In the genomic region with DNA sequence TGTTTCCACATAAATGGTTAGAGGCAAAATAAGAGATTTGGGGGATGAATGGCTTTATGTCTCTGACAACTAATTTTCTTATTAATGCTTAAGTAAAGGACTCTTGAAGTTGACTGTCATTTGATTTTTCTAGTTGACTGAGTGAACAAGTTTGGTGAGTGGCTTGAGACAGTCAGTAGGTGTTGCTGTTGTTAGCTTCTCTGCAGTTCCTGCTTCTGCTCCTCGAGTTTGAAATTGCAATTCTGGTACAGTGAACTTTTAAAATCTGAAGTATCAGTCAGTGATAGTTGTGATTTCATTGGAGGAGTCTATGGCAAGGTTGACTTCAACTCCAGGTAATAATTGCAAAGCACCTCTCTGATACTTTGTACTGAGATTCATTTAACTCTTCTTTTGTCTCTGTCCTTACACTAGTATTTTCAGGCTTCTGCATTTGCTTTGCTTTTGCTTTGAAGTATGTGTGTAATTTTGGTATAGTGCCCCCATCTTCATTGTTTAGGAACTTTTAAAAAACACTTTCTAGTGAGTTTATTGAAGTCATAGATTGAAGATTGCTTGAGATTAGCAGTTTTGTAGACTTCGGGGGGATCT, we compare ENCODE assay signal across 8 cellular contexts. TPM values are rescaled to one million over a fixed set of nuclear protein-coding genes. Genes with fewer than 3 reads are reported as not detected.
DNase-seq lines count a peak whose midpoint lies in the region; FAIRE-seq lines count a peak whose summit lies in the region.

No MANE protein-coding gene starts in this region.

- no peak for FAIRE-seq in small intestine (lab: Jason Lieb, UNC)

- H3K27me3 ChIP-seq in small intestine (ENCODE audit: control insufficient read depth in 2 of 2, insufficient read depth in 2 of 2, low read length in 2 of 2), result no peaks in the 10 kb centered on the region

- peak overlapping the region; percentile 92 for H3K4me3 Mint-ChIP-seq in activated T-helper 2 cell treated with anti-CD3 and anti-CD28 coated beads, Interferon-gamma antibody, Interleukin-2, Interleukin-4, amounts not matched to agents 10 μg/mL and 5 μg/mL and 100 μg/mL, durations not matched to agents 14 hours and 24 hours and 36 hours (ENCODE audit: low read depth)

- H3K9me3 Mint-ChIP-seq in activated T-helper 2 cell treated with anti-CD3 and anti-CD28 coated beads, Interferon-gamma antibody, Interleukin-2, Interleukin-4, amounts not matched to agents 10 μg/mL and 5 μg/mL and 100 μg/mL, durations not matched to agents 14 hours and 24 hours and 36 hours, result no peaks in the 10 kb centered on the region

- peaks cover 44% of the 10 kb centered on the region for H3K36me3 Mint-ChIP-seq in activated T-helper 2 cell treated with anti-CD3 and anti-CD28 coated beads, Interferon-gamma antibody, Interleukin-2, Interleukin-4, amounts not matched to agents 10 μg/mL and 5 μg/mL and 100 μg/mL, durations not matched to agents 14 hours and 24 hours and 36 hours (ENCODE audit: low read depth)

- 39 to 41% (median 40%) methylated on average over 2 of the region's 2 CpGs for WGBS in small intestine, 3 donors

- H3K27me3 Mint-ChIP-seq in activated T-helper 2 cell treated with anti-CD3 and anti-CD28 coated beads, Interferon-gamma antibody, Interleukin-2, Interleukin-4, amounts not matched to agents 10 μg/mL and 5 μg/mL and 100 μg/mL, durations not matched to agents 14 hours and 24 hours and 36 hours (ENCODE audit: low read depth), result no peaks in the 10 kb centered on the region

- H3K4me1 Mint-ChIP-seq in activated T-helper 2 cell treated with anti-CD3 and anti-CD28 coated beads, Interferon-gamma antibody, Interleukin-2, Interleukin-4, amounts not matched to agents 10 μg/mL and 5 μg/mL and 100 μg/mL, durations not matched to agents 14 hours and 24 hours and 36 hours (ENCODE audit: low read depth), result peaks cover 52% of the 10 kb centered on the region

- no peak overlapping the region for H3K4me3 ChIP-seq in small intestine (ENCODE audit: low read depth in 1 of 2, low read length in 2 of 2)

- intact Hi-C loops in activated T-helper 2 cell treated with anti-CD3 and anti-CD28 coated beads, Interferon-gamma antibody, Interleukin-2, Interleukin-4, amounts not matched to agents 10 μg/mL and 5 μg/mL and 100 μg/mL, durations not matched to agents 14 hours and 24 hours and 36 hours (cut with micrococcal nuclease), result loop anchor here (2.0 to 10.0 kb wide), 2 partner anchors 430 to 1558 kb away; partner anchors contain the start of gene SRSF5

- DNase-seq in activated CD4-positive, alpha-beta T cell treated with anti-CD3 and anti-CD28 coated beads for 4 hours, result peak; percentile 2 to 15
- no peak for DNase-seq in activated CD4-positive, alpha-beta T cell treated with anti-CD3 and anti-CD28 coated beads, Interleukin-2, amount 50 U/mL, for 1 hour
- DNase-seq in Kasumi-1 (lab: John Stamatoyannopoulos, UW) (peak; percentile 68 to 70), glomerular visceral epithelial cell (ENCODE audit: extremely low spot score) (peak; percentile 40), small intestine (peak; percentile 65), cortex of kidney (lab: John Stamatoyannopoulos, UW) (no peak), COLO668 (lab: John Stamatoyannopoulos, UW; ENCODE audit: unreplicated experiment) (no peak)
- DNase-seq in activated T-helper 2 cell treated with anti-CD3 and anti-CD28 coated beads, Interferon-gamma antibody, Interleukin-2, Interleukin-4, amounts not matched to agents 10 μg/mL and 5 μg/mL and 100 μg/mL, durations not matched to agents 14 hours and 24 hours and 36 hours (ENCODE audit: low spot score), result no peak

- H3K9me3 ChIP-seq in small intestine (ENCODE audit: control insufficient read depth, low read depth), result no peaks in the 10 kb centered on the region

- H3K27ac Mint-ChIP-seq in activated T-helper 2 cell treated with anti-CD3 and anti-CD28 coated beads, Interferon-gamma antibody, Interleukin-2, Interleukin-4, amounts not matched to agents 10 μg/mL and 5 μg/mL and 100 μg/mL, durations not matched to agents 14 hours and 24 hours and 36 hours, result peak overlapping the region; percentile 58

- H3K27ac ChIP-seq in small intestine (ENCODE audit: low read depth in 1 of 2, low read length in 1 of 2), result no peak overlapping the region

- H3K4me1 ChIP-seq in small intestine (ENCODE audit: control insufficient read depth in 2 of 2, insufficient read depth in 1 of 2, low read depth in 1 of 2, low read length in 1 of 2), result peaks cover 4 to 6% of the 10 kb centered on the region in 2 donors

- no peaks in the 10 kb centered on the region for H3K36me3 ChIP-seq in small intestine (ENCODE audit: control insufficient read depth in 2 of 2, insufficient read depth in 2 of 2, low read length in 2 of 2)

RNA-seq across cellular contexts. Expression of gene SIPA1L1, which starts 2.5 kb away (rescaled TPM):
- 132 TPM in 2 replicates for total RNA-seq in activated T-helper 2 cell treated with anti-CD3 and anti-CD28 coated beads, Interferon-gamma antibody, Interleukin-2, Interleukin-4, amounts not matched to agents 10 μg/mL and 5 μg/mL and 100 μg/mL, durations not matched to agents 14 hours and 24 hours and 36 hours
- 10 to 100 TPM; 23.3 to 50.1 (median 29.2) TPM for polyA plus RNA-seq in small intestine

Comparison
In these comparisons a context has a peak if more than half of its experiments do, and no peak if none do; other contexts are left out.
1. DNase-seq: peak in activated CD4-positive, alpha-beta T cell treated with anti-CD3 and anti-CD28 coated beads for 4 hours (2 of 2), Kasumi-1 (2 of 2), glomerular visceral epithelial cell (single experiment) and small intestine (single experiment); none in activated CD4-positive, alpha-beta T cell treated with anti-CD3 and anti-CD28 coated beads, Interleukin-2, amount 50 U/mL, for 1 hour (single experiment), activated T-helper 2 cell treated with anti-CD3 and anti-CD28 coated beads, Interferon-gamma antibody, Interleukin-2, Interleukin-4, amounts not matched to agents 10 μg/mL and 5 μg/mL and 100 μg/mL, durations not matched to agents 14 hours and 24 hours and 36 hours (single experiment), cortex of kidney (single experiment) and COLO668 (single experiment).